Comparison of ENCODE assay signal across 8 cellular contexts in genomic region chrX:41085883-41086626, GRCh38. TPM values are rescaled to one million over a fixed set of nuclear protein-coding genes. Genes with fewer than 3 reads are reported as not detected.
A peak's percentile ranks its signal among the peaks of the same experiment; 100 is the strongest.
DNase-seq lines count a peak whose midpoint lies in the region; ATAC-seq and TF ChIP-seq lines count a peak whose summit lies in the region.

No MANE protein-coding gene starts in this region.

- TF ChIP-seq POLR2A in erythroblast (IDR thresholded peaks at IDR 0.05; ENCODE audit: low read length) = peak; percentile 13

- H3K27ac ChIP-seq in muscle layer of colon (ENCODE audit: low read depth, low read length) = peak overlapping the region; percentile 95

- peaks cover 35% of the 10 kb centered on the region for H3K4me1 ChIP-seq in muscle layer of colon (ENCODE audit: insufficient read depth, low read length)

- in situ Hi-C loops in G401 (cut with HindIII; ENCODE audit: low sequenced_read_pairs) = no loop called here

- peak overlapping the region; percentile 63 for H3K9ac ChIP-seq in muscle layer of colon (ENCODE audit: low read length)

- H3K4me3 ChIP-seq in H7 (ENCODE audit: insufficient read depth, low read depth, low read length) (peak overlapping the region; percentile 99), muscle layer of colon (ENCODE audit: low read depth in 1 of 2, low read length in 2 of 2) (peak overlapping the region; percentile 58 to 87)

- peak; percentile 41 for DNase-seq in G401 (ENCODE audit: low spot score)
- peak; percentile 72 for DNase-seq in H7
- DNase-seq in NCI-H226 = peak; percentile 52
- peak; percentile 59 for DNase-seq in activated T-cell treated with anti-CD3 and anti-CD28 coated beads, Interleukin-2, amount 50 U/mL, for 1 hour
- peak; percentile 62 to 80 for DNase-seq in erythroblast (lab: John Stamatoyannopoulos, UW)
- peak in 4 of 6 experiments; percentile 14 to 50 (median 46) for DNase-seq in stimulated activated naive CD4-positive, alpha-beta T cell (lab: John Stamatoyannopoulos, UW)

- no peaks in the 10 kb centered on the region for H3K9me3 ChIP-seq in muscle layer of colon (ENCODE audit: low read length)

- peaks cover 1% of the 10 kb centered on the region for H3K36me3 ChIP-seq in H7 (replicated peaks; ENCODE audit: control insufficient read depth, insufficient read depth, low read length)
- H3K36me3 ChIP-seq in muscle layer of colon (ENCODE audit: insufficient read depth, low read length) = no peaks in the 10 kb centered on the region

- H3K27me3 ChIP-seq in H7 (ENCODE audit: control insufficient read depth, insufficient read depth, low read length) = no peaks in the 10 kb centered on the region
- H3K27me3 ChIP-seq in muscle layer of colon (ENCODE audit: control insufficient read depth in 1 of 2, insufficient read depth in 2 of 2, low read length in 2 of 2) = no peaks in the 10 kb centered on the region

- no peak for ATAC-seq in GM21381 (IDR thresholded peaks at IDR 0.05; ENCODE audit: unreplicated experiment)

RNA-seq across cellular contexts. Expression of gene USP9X, which starts 0.8 kb away (rescaled TPM):
- total RNA-seq in G401 (2014; rRNA removed; shearing (Covaris generic)) = 21.8 and 27.6 TPM in 2 replicates
- 123 and 208 TPM in 2 replicates for total RNA-seq in H7 (2014; rRNA removed; shearing (Covaris generic))
